Comparison of ENCODE assay signal across 2 cellular contexts in the genomic region with DNA sequence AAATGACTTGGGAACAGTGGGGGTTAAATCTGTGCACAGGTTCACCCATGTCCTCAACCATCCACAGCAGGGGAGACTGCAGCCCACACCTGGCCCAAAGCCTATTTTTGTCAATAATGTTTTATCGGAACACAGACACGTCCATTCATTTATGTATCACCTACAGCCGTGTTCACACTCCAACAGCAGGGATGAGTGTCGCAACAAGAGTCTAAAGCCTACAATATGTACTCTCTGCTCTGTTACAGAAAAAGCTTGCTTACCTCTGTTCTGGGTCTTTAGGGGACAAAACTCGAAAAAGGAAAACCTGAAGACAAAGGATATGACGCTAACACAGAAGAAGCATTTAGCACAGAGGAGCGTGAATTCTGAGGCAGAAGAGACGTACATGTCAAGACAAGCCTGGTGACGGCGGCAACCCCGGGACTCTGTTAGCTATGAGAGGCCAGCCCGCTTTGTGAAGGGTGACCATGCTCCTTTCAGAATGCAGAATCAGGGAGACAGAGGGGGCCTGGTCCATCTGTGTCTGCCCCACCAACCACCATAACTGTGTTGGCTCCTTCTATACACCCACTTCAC.
A peak's percentile ranks its signal among the peaks of the same experiment; 100 is the strongest.
TF ChIP-seq lines count a peak whose summit lies in the region.

No MANE protein-coding gene starts in this region.

TF ChIP-seq in HepG2, 621 proteins besides CTCF, POLR2A, EP300 and RAD21:
- TF ChIP-seq PATZ1 (CRISPR knock-in tag; IDR thresholded peaks at IDR 0.05) (no peak), ERF (CRISPR knock-in tag; IDR thresholded peaks at IDR 0.05) (no peak), CEBPB (IDR thresholded peaks at IDR 0.05; ENCODE audit: borderline replicate concordance, low read depth, low read length) (peak; percentile 82), CEBPG (CRISPR knock-in tag; IDR thresholded peaks at IDR 0.05) (peak; percentile 68), ZNF670 (CRISPR knock-in tag; IDR thresholded peaks at IDR 0.05; ENCODE audit: borderline replicate concordance) (no peak), DPF2 (CRISPR knock-in tag; IDR thresholded peaks at IDR 0.05; ENCODE audit: borderline replicate concordance, low read depth) (no peak), MTA1 (CRISPR knock-in tag; IDR thresholded peaks at IDR 0.05; ENCODE audit: borderline replicate concordance) (no peak), ZNF263 (CRISPR knock-in tag; IDR thresholded peaks at IDR 0.05) (no peak)
TF ChIP-seq in HepG2: peak in this region for 2.

TF ChIP-seq in H1, 55 proteins besides CTCF, POLR2A, EP300 and RAD21:
- no peak for TF ChIP-seq HDAC2 (IDR thresholded peaks at IDR 0.05; ENCODE audit: borderline replicate concordance in 1 of 2, low read depth in 2 of 2, low read length in 2 of 2)
- TF ChIP-seq KDM1A (IDR thresholded peaks at IDR 0.05; ENCODE audit: borderline replicate concordance, low read length): no peak
- no peak for TF ChIP-seq CHD1 (IDR thresholded peaks at IDR 0.05; ENCODE audit: low read depth, low read length)
- no peak for TF ChIP-seq CEBPB (IDR thresholded peaks at IDR 0.05; ENCODE audit: low read depth, low read length)
- TF ChIP-seq BRCA1 (IDR thresholded peaks at IDR 0.05; ENCODE audit: low read depth, low read length): no peak
- no peak for TF ChIP-seq SUZ12 (IDR thresholded peaks at IDR 0.05; ENCODE audit: low read length)
- TF ChIP-seq ATF3 (IDR thresholded peaks at IDR 0.05; ENCODE audit: insufficient read depth, low read depth, low read length): no peak
- no peak for TF ChIP-seq TAF7 (optimal IDR thresholded peaks at IDR 0.05; ENCODE audit: borderline replicate concordance, low read depth, low read length)
- no peak for TF ChIP-seq HDAC6 (IDR thresholded peaks at IDR 0.05; ENCODE audit: low read depth, low read length)
- no peak for TF ChIP-seq YY1 (IDR thresholded peaks at IDR 0.05; ENCODE audit: low read depth, low read length)
- no peak for TF ChIP-seq KDM4A (IDR thresholded peaks at IDR 0.05; ENCODE audit: low read depth, low read length, severe bottlenecking)
- TF ChIP-seq POLR2AphosphoS5 (IDR thresholded peaks at IDR 0.05; ENCODE audit: low read depth, low read length): no peak
